ENCODE assay signal across 9 cellular contexts in the genomic region with DNA sequence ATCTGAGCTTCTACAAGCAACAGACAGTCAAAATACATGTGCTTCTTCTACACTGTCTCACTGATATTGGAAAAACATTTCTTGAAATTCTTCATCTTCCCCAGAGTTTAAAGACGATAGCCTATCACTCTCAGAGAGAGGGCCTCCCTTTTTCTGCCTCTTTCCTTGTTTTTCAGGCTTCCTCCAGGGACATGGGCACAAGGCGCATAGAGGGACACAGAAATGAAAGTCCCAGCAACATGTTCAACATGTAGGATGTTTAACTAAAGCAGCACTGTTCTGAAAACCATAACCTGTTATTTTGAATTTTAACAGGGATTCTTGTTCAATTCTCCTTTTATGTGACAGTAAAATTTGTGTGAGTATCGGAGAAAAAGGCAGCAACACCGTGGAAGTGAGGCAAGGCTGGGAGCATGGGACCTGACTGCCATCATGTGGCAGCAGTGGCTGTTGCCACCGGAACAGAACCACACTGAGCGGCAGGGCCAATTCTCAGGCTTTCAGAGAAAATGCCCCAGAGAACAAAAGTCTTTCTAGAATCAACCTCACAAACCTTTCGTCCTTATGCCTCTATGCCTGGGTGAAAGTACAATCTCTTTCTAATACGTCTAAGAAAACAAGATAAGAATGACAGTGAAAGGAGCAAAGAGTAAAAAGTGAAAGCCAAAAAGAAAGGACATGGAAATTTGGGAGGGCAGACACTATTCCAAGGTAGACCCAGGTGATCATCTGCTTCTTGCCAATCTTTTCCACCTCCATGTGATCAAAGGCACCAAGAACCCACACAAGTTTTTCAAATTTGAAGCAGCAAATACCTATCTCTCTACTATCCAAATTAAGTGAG. TPM values are rescaled to one million over a fixed set of nuclear protein-coding genes. Genes with fewer than 3 reads are reported as not detected.
A peak's percentile ranks its signal among the peaks of the same experiment; 100 is the strongest.
DNase-seq lines count a peak whose midpoint lies in the region; ATAC-seq, FAIRE-seq and TF ChIP-seq lines count a peak whose summit lies in the region.
"Had no signal": no experiment of that assay in that cellular context is flagged by ENCODE, and none has a peak within 500 bp of the region (broad histone marks: within the 10 kb centered on the region; RNA-seq: fewer than 3 reads in every experiment).

No MANE protein-coding gene starts in this region.

- H3K27me3 ChIP-seq in CD4-positive, alpha-beta T cell (ENCODE audit: control insufficient read depth, insufficient read depth, low read length), result no peaks in the 10 kb centered on the region
- H3K27me3 ChIP-seq in stomach, result no peaks in the 10 kb centered on the region

- H3K27me3 Mint-ChIP-seq in CD4-positive, alpha-beta T cell, result no peaks in the 10 kb centered on the region
- H3K27me3 Mint-ChIP-seq in MCF 10A (ENCODE audit: insufficient read depth, unreplicated experiment), result no peaks in the 10 kb centered on the region

- ATAC-seq in CD4-positive, alpha-beta T cell (ENCODE audit: poor library complexity), result no peak
- no peak for ATAC-seq in GM19351 (IDR thresholded peaks at IDR 0.05; ENCODE audit: unreplicated experiment)
- no peak for ATAC-seq in HG03135 (IDR thresholded peaks at IDR 0.05; ENCODE audit: unreplicated experiment)

- DNase-seq in CD4-positive, alpha-beta T cell, result peak in 4 of 10 experiments; percentile 2 to 5 (median 4)
- DNase-seq in GM19238 (ENCODE audit: insufficient read length, low spot score) (peak; percentile 27), NCI-H2107 treated with DMSO at 0.1 percent for 48 hours (lab: John Stamatoyannopoulos, UW; ENCODE audit: unreplicated experiment) (peak; percentile 23), MCF 10A (ENCODE audit: unreplicated experiment) (peak; percentile 56), stomach (peak; percentile 65)

- no peak overlapping the region for H3K27ac Mint-ChIP-seq in CD4-positive, alpha-beta T cell
- peak overlapping the region; percentile 32 for H3K27ac Mint-ChIP-seq in MCF 10A (ENCODE audit: low read depth, unreplicated experiment)

- no peak overlapping the region for H3K4me3 Mint-ChIP-seq in CD4-positive, alpha-beta T cell
- no peak overlapping the region for H3K4me3 Mint-ChIP-seq in MCF 10A (ENCODE audit: unreplicated experiment)

- CTCF ChIA-PET in CD4-positive, alpha-beta T cell (lab: Charles Lee), result no interaction called here
- CTCF ChIA-PET in MCF 10A (lab: Yijun Ruan, JAX), result interaction anchor here (0.7 to 2.1 kb wide), 13 partner anchors 10 to 609 kb away, joined by 3 to 12 read pairs (median 3); no protein-coding TSS in a partner anchor

- no TSS peak for BruUV-seq in MCF 10A (replicated peaks; lab: Mats Ljungman, UMichigan)

- peak; percentile 46 for TF ChIP-seq CTCF in CD4-positive, alpha-beta T cell (IDR thresholded peaks at IDR 0.05)
- TF ChIP-seq CTCF in MCF 10A (IDR thresholded peaks at IDR 0.05; ENCODE audit: unreplicated experiment) (peak; percentile 90), stomach (IDR thresholded peaks at IDR 0.05) (peak in 5 of 7 experiments; percentile 53 to 73 (median 64))

- H3K4me1 Mint-ChIP-seq in CD4-positive, alpha-beta T cell (ENCODE audit: low read depth), result no peaks in the 10 kb centered on the region
- peaks cover 9% of the 10 kb centered on the region for H3K4me1 Mint-ChIP-seq in MCF 10A (ENCODE audit: insufficient read depth, unreplicated experiment)

- no peaks in the 10 kb centered on the region for H3K9me3 Mint-ChIP-seq in CD4-positive, alpha-beta T cell
- H3K9me3 Mint-ChIP-seq in MCF 10A (ENCODE audit: unreplicated experiment), result no peaks in the 10 kb centered on the region

- H3K4me1 ChIP-seq in stomach, result peaks cover 15 to 37% (median 26%) of the 10 kb centered on the region in 4 donors

- H3K9me3 ChIP-seq in CD4-positive, alpha-beta T cell (ENCODE audit: control insufficient read depth, low read length), result no peaks in the 10 kb centered on the region
- H3K9me3 ChIP-seq in stomach, result no peaks in the 10 kb centered on the region

- H3K27ac ChIP-seq in CD4-positive, alpha-beta T cell (ENCODE audit: low read depth, low read length), result no peak overlapping the region
- H3K27ac ChIP-seq in stomach, result peak overlapping the region in 1 of 5 donors; percentile 23
- H3K27ac ChIP-seq: SK-N-MC had no signal

- H3K36me3 Mint-ChIP-seq in CD4-positive, alpha-beta T cell (ENCODE audit: low read depth), result peaks cover 25% of the 10 kb centered on the region
- H3K36me3 Mint-ChIP-seq in MCF 10A (ENCODE audit: insufficient read depth, unreplicated experiment), result peaks cover 24% of the 10 kb centered on the region

- 25 to 36% (median 29%) methylated on average over 8 of the region's 8 CpGs for WGBS in stomach, 5 donors

- POLR2A ChIA-PET in CD4-positive, alpha-beta T cell (lab: Charles Lee), result no interaction called here
- POLR2A ChIA-PET in MCF 10A (lab: Yijun Ruan, JAX), result interaction anchor here (1.0 kb wide), 1 partner anchor 16 kb away, joined by 3 read pairs; no protein-coding TSS in a partner anchor

- intact Hi-C loops in CD4-positive, alpha-beta T cell (cut with DNase I, micrococcal nuclease), result loop anchor here (2.0 to 5.0 kb wide), 4 partner anchors 604 to 1484 kb away; no protein-coding TSS in a partner anchor
- intact Hi-C loops in MCF 10A (cut with micrococcal nuclease) (loop anchor here (1.0 to 5.0 kb wide), 3 partner anchors 289 to 611 kb away; partner anchors contain the start of genes NTPCR and SIPA1L2), stomach (cut with DNase I; ENCODE audit: low total_unique reads) (no loop called here)

- peak; percentile 84 for FAIRE-seq in islet of Langerhans (lab: Jason Lieb, UNC)

- H3K4me3 ChIP-seq in stomach, result no peak overlapping the region
- H3K4me3 ChIP-seq: SK-N-MC had no signal

- peaks cover 0 to 8% (median under 1%) of the 10 kb centered on the region in 4 donors for H3K36me3 ChIP-seq in stomach

- TF ChIP-seq POLR2A in stomach (IDR thresholded peaks at IDR 0.05), result no peak

- no peak for TF ChIP-seq EP300 in stomach (IDR thresholded peaks at IDR 0.05)

RNA-seq across cellular contexts. Expression of gene PCNX2, which starts 54.5 kb away (rescaled TPM):
- 10 to 100 TPM; 46.4 to 49.4 TPM for total RNA-seq in CD4-positive, alpha-beta T cell
- 80.5 and 85.3 TPM in 2 replicates for total RNA-seq in MCF 10A (2022)
- total RNA-seq in stomach, result 10 to 100 TPM in 3 of 5 donors, 1 to 10 TPM in 2; 5.9 to 34.4 (median 10.4) TPM
- polyA plus RNA-seq in stomach, result 10 to 100 TPM in 1 of 3 donors, 1 to 10 TPM in 2; 3.0 to 15.4 (median 6.0) TPM
